1 cellular context compared by ENCODE assay signal in genomic region chr18:59358611-59359575, GRCh38.
A peak's percentile ranks its signal among the peaks of the same experiment; 100 is the strongest.
TF ChIP-seq lines count a peak whose summit lies in the region.

LMAN1 (minus strand) TSS chr18:59359265; CDS start chr18:59359244, 21 bp downstream.

TF ChIP-seq in HepG2, 621 proteins besides CTCF, POLR2A, EP300 and RAD21 (continued from another document and continues in another):
- peak; percentile 32; the same call in 1 of the 2 replicates for TF ChIP-seq ZNF609 (CRISPR knock-in tag; IDR thresholded peaks at IDR 0.05; ENCODE audit: borderline replicate concordance)
- TF ChIP-seq ZSCAN25 (CRISPR knock-in tag; IDR thresholded peaks at IDR 0.05), result no peak
- TF ChIP-seq ZNF513 (CRISPR knock-in tag; conservative IDR thresholded peaks at IDR 0.05), result 0 out of 2 replicates have a peak, but pooled peaks have one; percentile 29
- no peak for TF ChIP-seq ZEB1 (IDR thresholded peaks at IDR 0.05; ENCODE audit: insufficient replicate concordance, low read depth)
- TF ChIP-seq SALL1 (CRISPR knock-in tag; IDR thresholded peaks at IDR 0.05), result peak; percentile 73
- TF ChIP-seq PAX8 (CRISPR knock-in tag; IDR thresholded peaks at IDR 0.05; ENCODE audit: borderline replicate concordance), result no peak
- TF ChIP-seq ZKSCAN1 (IDR thresholded peaks at IDR 0.05; ENCODE audit: low read length), result no peak
- no peak for TF ChIP-seq ELK4 (CRISPR knock-in tag; IDR thresholded peaks at IDR 0.05; ENCODE audit: borderline replicate concordance)
- no peak for TF ChIP-seq GATA4 (IDR thresholded peaks at IDR 0.05; ENCODE audit: borderline replicate concordance, low read depth)
- no peak for TF ChIP-seq U2AF1 (optimal IDR thresholded peaks at IDR 0.05; ENCODE audit: low read depth, low read length)
- TF ChIP-seq IRX3 (CRISPR knock-in tag; IDR thresholded peaks at IDR 0.05; ENCODE audit: borderline replicate concordance, low read depth), result 0 out of 2 replicates have a peak, but pooled peaks have one; percentile 41
- TF ChIP-seq GZF1 (CRISPR knock-in tag; IDR thresholded peaks at IDR 0.05), result peak; percentile 73; the same call in 1 of the 2 replicates
- peak; percentile 53 for TF ChIP-seq AGO1 (IDR thresholded peaks at IDR 0.05; ENCODE audit: low read depth, low read length, poor library complexity, severe bottlenecking)
- no peak for TF ChIP-seq CENPBD1 (CRISPR knock-in tag; IDR thresholded peaks at IDR 0.05; ENCODE audit: borderline replicate concordance, low read depth)
- TF ChIP-seq NAIF1 (CRISPR knock-in tag; IDR thresholded peaks at IDR 0.05; ENCODE audit: borderline replicate concordance), result no peak
- TF ChIP-seq ZSCAN30 (CRISPR knock-in tag; IDR thresholded peaks at IDR 0.05), result no peak
- TF ChIP-seq IKZF5 (CRISPR knock-in tag; IDR thresholded peaks at IDR 0.05), result no peak; the same call in 1 of the 2 replicates
- TF ChIP-seq ZNF10 (CRISPR knock-in tag; IDR thresholded peaks at IDR 0.05; ENCODE audit: borderline replicate concordance, low read depth), result no peak
- no peak for TF ChIP-seq ZMAT5 (CRISPR knock-in tag; IDR thresholded peaks at IDR 0.05; ENCODE audit: borderline replicate concordance, low read depth)
- 0 out of 2 replicates have a peak, but pooled peaks have one; percentile 17 for TF ChIP-seq PRDM15 (CRISPR knock-in tag; IDR thresholded peaks at IDR 0.05)
- no peak for TF ChIP-seq DPF2 (CRISPR knock-in tag; IDR thresholded peaks at IDR 0.05; ENCODE audit: borderline replicate concordance, low read depth)
- TF ChIP-seq ZNF878 (CRISPR knock-in tag; IDR thresholded peaks at IDR 0.05), result no peak
- no peak for TF ChIP-seq ZNF296 (CRISPR knock-in tag; conservative IDR thresholded peaks at IDR 0.05)
- no peak for TF ChIP-seq ZNF382 (CRISPR knock-in tag; IDR thresholded peaks at IDR 0.05; ENCODE audit: borderline replicate concordance)
- peak; percentile 74; the same call in 1 of the 2 replicates for TF ChIP-seq ZNF790 (CRISPR knock-in tag; IDR thresholded peaks at IDR 0.05; ENCODE audit: borderline replicate concordance)
- TF ChIP-seq STAT6 (CRISPR knock-in tag; IDR thresholded peaks at IDR 0.05; ENCODE audit: borderline replicate concordance), result no peak
- TF ChIP-seq ZNF770 (CRISPR knock-in tag; IDR thresholded peaks at IDR 0.05), result peak; percentile 36; the same call in 1 of the 2 replicates
- no peak for TF ChIP-seq JUND (CRISPR knock-in tag; IDR thresholded peaks at IDR 0.05)
- no peak for TF ChIP-seq WIZ (CRISPR knock-in tag; IDR thresholded peaks at IDR 0.05)
- no peak for TF ChIP-seq PLRG1 (conservative IDR thresholded peaks at IDR 0.05)
- no peak for TF ChIP-seq ZBTB10 (CRISPR knock-in tag; IDR thresholded peaks at IDR 0.05; ENCODE audit: borderline replicate concordance)
- no peak for TF ChIP-seq ZIK1 (CRISPR knock-in tag; IDR thresholded peaks at IDR 0.05; ENCODE audit: borderline replicate concordance, low read depth)
